10 cellular contexts compared by ENCODE assay signal in the genomic region with DNA sequence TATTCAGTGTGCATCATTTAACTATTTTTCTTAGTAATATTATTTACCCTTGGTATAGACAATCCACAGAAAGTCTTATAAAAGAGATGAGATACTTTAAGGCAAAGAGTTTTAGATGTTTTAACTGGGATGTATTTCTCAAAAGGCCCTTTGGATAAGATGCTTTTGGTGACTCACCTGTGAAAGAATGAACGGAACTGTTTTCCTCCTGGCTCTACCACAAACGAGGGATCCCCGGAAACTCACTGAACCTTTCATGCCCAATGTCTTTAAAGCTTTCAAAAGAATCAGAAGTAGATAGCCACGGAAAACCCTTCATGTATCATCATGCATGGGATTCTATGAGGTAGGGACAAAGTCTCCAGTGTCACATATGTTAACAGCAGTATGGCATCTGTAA. TPM values are rescaled to one million over a fixed set of nuclear protein-coding genes. Genes with fewer than 3 reads are reported as not detected.
DNase-seq lines count a peak whose midpoint lies in the region; ATAC-seq and TF ChIP-seq lines count a peak whose summit lies in the region.
"Had no signal": no experiment of that assay in that cellular context is flagged by ENCODE, and none has a peak within 500 bp of the region (broad histone marks: within the 10 kb centered on the region; RNA-seq: fewer than 3 reads in every experiment).

No MANE protein-coding gene starts in this region.

- TF ChIP-seq CTCF in WTC11 (IDR thresholded peaks at IDR 0.05) (no peak), hepatocyte (IDR thresholded peaks at IDR 0.05; ENCODE audit: poor library complexity) (no peak), stomach (IDR thresholded peaks at IDR 0.05) (no peak), testis (IDR thresholded peaks at IDR 0.05) (no peak)

- no peak overlapping the region for H2AFZ ChIP-seq in hepatocyte

- no peak for DNase-seq in activated naive CD4-positive, alpha-beta T cell treated with anti-CD3 and anti-CD28 coated beads, Interleukin-2, amount 10 ng/mL, durations not matched to agents 7 days and 5 days
- no peak for DNase-seq in activated naive CD4-positive, alpha-beta T cell treated with Interleukin-2 at 50 U/mL for 16 hours
- DNase-seq in WTC11 (ENCODE audit: low spot score) (no peak), hepatocyte (ENCODE audit: low spot score) (no peak), stomach (no peak), testis (no peak), SW 1271 (lab: John Stamatoyannopoulos, UW) (no peak)
- DNase-seq: activated CD4-positive, alpha-beta T cell treated with anti-CD3 and anti-CD28 coated beads, Interleukin-2, amount 50 U/mL, for 48 hours; NCI-H1048 had no signal

- H3K4me1 Mint-ChIP-seq in activated naive CD4-positive, alpha-beta T cell treated with anti-CD3 and anti-CD28 coated beads, Interleukin-2, amount 10 ng/mL, durations not matched to agents 7 days and 5 days = peaks cover 29% of the 10 kb centered on the region
- peaks cover 44% of the 10 kb centered on the region for H3K4me1 Mint-ChIP-seq in WTC11

- H3K4me2 ChIP-seq in hepatocyte = peak overlapping the region; percentile 91

- intact Hi-C loops in stomach (cut with DNase I; ENCODE audit: low total_unique reads) = loop anchor here (10.0 kb wide), 1 partner anchor 542 kb away; no protein-coding TSS in a partner anchor
- intact Hi-C loops in testis (cut with DNase I; ENCODE audit: low total_unique reads) = no loop called here

- no peak overlapping the region for H3K4me3 ChIP-seq in hepatocyte
- H3K4me3 ChIP-seq in stomach = peak overlapping the region in 3 of 4 donors; percentile 75 to 96 (median 84)
- H3K4me3 ChIP-seq in testis = no peak overlapping the region

- peak overlapping the region; percentile 100 for H3K4me3 Mint-ChIP-seq in activated naive CD4-positive, alpha-beta T cell treated with anti-CD3 and anti-CD28 coated beads, Interleukin-2, amount 10 ng/mL, durations not matched to agents 7 days and 5 days
- peak overlapping the region; percentile 98 for H3K4me3 Mint-ChIP-seq in WTC11

- H3K4me1 ChIP-seq in hepatocyte (ENCODE audit: insufficient read depth) (peaks cover 16% of the 10 kb centered on the region), stomach (peaks cover 12 to 51% (median 27%) of the 10 kb centered on the region in 4 donors), testis (peaks cover 4% of the 10 kb centered on the region)

- H3K79me2 ChIP-seq in hepatocyte = peaks cover 61% of the 10 kb centered on the region

- H4K20me1 ChIP-seq in hepatocyte (ENCODE audit: insufficient read depth, poor library complexity, severe bottlenecking) = no peaks in the 10 kb centered on the region

- WGBS in hepatocyte (ENCODE audit: low lambda C conversion rate, missing lambda C conversion rate) = 73% methylated on average over 4 of the region's 4 CpGs
- WGBS in stomach, 5 donors = 61 to 87% (median 68%) methylated on average over 4 of the region's 4 CpGs
- WGBS in testis, 2 donors = 65 to 70% methylated on average over 4 of the region's 4 CpGs

- peaks cover 19% of the 10 kb centered on the region for H3K27me3 Mint-ChIP-seq in activated naive CD4-positive, alpha-beta T cell treated with anti-CD3 and anti-CD28 coated beads, Interleukin-2, amount 10 ng/mL, durations not matched to agents 7 days and 5 days
- no peaks in the 10 kb centered on the region; the same call in 1 of the 2 replicates for H3K27me3 Mint-ChIP-seq in WTC11 (ENCODE audit: low read depth)

- H3K36me3 ChIP-seq in hepatocyte (replicated peaks; ENCODE audit: insufficient read depth, low read depth) (no peaks in the 10 kb centered on the region), stomach (no peaks in the 10 kb centered on the region), testis (ENCODE audit: low read depth, missing control alignments) (no peaks in the 10 kb centered on the region)

- ATAC-seq in WTC11 = no peak
- no peak for ATAC-seq in HG03196 (IDR thresholded peaks at IDR 0.05; ENCODE audit: unreplicated experiment)

- TF ChIP-seq POLR2A in stomach (IDR thresholded peaks at IDR 0.05) = no peak
- no peak for TF ChIP-seq POLR2A in testis (IDR thresholded peaks at IDR 0.05)

- peaks cover 27% of the 10 kb centered on the region for H3K36me3 Mint-ChIP-seq in activated naive CD4-positive, alpha-beta T cell treated with anti-CD3 and anti-CD28 coated beads, Interleukin-2, amount 10 ng/mL, durations not matched to agents 7 days and 5 days
- peaks cover 13% of the 10 kb centered on the region; the same call in 1 of the 2 replicates for H3K36me3 Mint-ChIP-seq in WTC11

- CTCF ChIA-PET in activated naive CD4-positive, alpha-beta T cell treated with anti-CD3 and anti-CD28 coated beads, Interleukin-2, amount 10 ng/mL, durations not matched to agents 7 days and 5 days (lab: Charles Lee) = no interaction called here
- CTCF ChIA-PET in WTC11 (lab: Charles Lee) = no interaction called here

- H3K9me2 ChIP-seq in hepatocyte (replicated peaks; ENCODE audit: insufficient read depth) = no peaks in the 10 kb centered on the region

- no peak overlapping the region for H3K27ac Mint-ChIP-seq in activated naive CD4-positive, alpha-beta T cell treated with anti-CD3 and anti-CD28 coated beads, Interleukin-2, amount 10 ng/mL, durations not matched to agents 7 days and 5 days
- H3K27ac Mint-ChIP-seq in WTC11 = no peak overlapping the region

- no peak overlapping the region for H3K27ac ChIP-seq in hepatocyte
- H3K27ac ChIP-seq in stomach = no peak overlapping the region
- no peak overlapping the region for H3K27ac ChIP-seq in testis

- H3K9me3 ChIP-seq in hepatocyte (ENCODE audit: low read depth) (peaks cover 9% of the 10 kb centered on the region), stomach (no peaks in the 10 kb centered on the region), testis (no peaks in the 10 kb centered on the region)

- POLR2A ChIA-PET in WTC11 (lab: Charles Lee) = no interaction called here

- peaks cover 14% of the 10 kb centered on the region for H3K9me3 Mint-ChIP-seq in activated naive CD4-positive, alpha-beta T cell treated with anti-CD3 and anti-CD28 coated beads, Interleukin-2, amount 10 ng/mL, durations not matched to agents 7 days and 5 days
- peaks cover 9% of the 10 kb centered on the region for H3K9me3 Mint-ChIP-seq in WTC11

- TF ChIP-seq EP300 in stomach (IDR thresholded peaks at IDR 0.05) = no peak

- H3K27me3 ChIP-seq in hepatocyte (no peaks in the 10 kb centered on the region), stomach (no peaks in the 10 kb centered on the region), testis (no peaks in the 10 kb centered on the region)

TF ChIP-seq in WTC11, 78 proteins besides CTCF, POLR2A, EP300 and RAD21:
- TF ChIP-seq, protein P1, sequence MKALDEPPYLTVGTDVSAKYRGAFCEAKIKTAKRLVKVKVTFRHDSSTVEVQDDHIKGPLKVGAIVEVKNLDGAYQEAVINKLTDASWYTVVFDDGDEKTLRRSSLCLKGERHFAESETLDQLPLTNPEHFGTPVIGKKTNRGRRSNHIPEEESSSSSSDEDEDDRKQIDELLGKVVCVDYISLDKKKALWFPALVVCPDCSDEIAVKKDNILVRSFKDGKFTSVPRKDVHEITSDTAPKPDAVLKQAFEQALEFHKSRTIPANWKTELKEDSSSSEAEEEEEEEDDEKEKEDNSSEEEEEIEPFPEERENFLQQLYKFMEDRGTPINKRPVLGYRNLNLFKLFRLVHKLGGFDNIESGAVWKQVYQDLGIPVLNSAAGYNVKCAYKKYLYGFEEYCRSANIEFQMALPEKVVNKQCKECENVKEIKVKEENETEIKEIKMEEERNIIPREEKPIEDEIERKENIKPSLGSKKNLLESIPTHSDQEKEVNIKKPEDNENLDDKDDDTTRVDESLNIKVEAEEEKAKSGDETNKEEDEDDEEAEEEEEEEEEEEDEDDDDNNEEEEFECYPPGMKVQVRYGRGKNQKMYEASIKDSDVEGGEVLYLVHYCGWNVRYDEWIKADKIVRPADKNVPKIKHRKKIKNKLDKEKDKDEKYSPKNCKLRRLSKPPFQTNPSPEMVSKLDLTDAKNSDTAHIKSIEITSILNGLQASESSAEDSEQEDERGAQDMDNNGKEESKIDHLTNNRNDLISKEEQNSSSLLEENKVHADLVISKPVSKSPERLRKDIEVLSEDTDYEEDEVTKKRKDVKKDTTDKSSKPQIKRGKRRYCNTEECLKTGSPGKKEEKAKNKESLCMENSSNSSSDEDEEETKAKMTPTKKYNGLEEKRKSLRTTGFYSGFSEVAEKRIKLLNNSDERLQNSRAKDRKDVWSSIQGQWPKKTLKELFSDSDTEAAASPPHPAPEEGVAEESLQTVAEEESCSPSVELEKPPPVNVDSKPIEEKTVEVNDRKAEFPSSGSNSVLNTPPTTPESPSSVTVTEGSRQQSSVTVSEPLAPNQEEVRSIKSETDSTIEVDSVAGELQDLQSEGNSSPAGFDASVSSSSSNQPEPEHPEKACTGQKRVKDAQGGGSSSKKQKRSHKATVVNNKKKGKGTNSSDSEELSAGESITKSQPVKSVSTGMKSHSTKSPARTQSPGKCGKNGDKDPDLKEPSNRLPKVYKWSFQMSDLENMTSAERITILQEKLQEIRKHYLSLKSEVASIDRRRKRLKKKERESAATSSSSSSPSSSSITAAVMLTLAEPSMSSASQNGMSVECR (CRISPR knock-in tag; IDR thresholded peaks at IDR 0.05; ENCODE audit: borderline replicate concordance) = no peak
- TF ChIP-seq SMAD4 (CRISPR knock-in tag; IDR thresholded peaks at IDR 0.05) (no peak), CREB1 (CRISPR knock-in tag; IDR thresholded peaks at IDR 0.05) (no peak)
- TF ChIP-seq, protein P2, sequence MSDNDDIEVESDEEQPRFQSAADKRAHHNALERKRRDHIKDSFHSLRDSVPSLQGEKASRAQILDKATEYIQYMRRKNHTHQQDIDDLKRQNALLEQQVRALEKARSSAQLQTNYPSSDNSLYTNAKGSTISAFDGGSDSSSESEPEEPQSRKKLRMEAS (CRISPR knock-in tag; IDR thresholded peaks at IDR 0.05) = no peak

RNA-seq across cellular contexts. Expression of gene ZNF782, which starts 1.6 kb away (rescaled TPM):
- total RNA-seq in WTC11 (2021) = 4.4 to 6.2 TPM (median 5.2 TPM) in 3 replicates
- 7.0 and 10.7 TPM in 2 replicates for total RNA-seq in hepatocyte
- polyA plus RNA-seq in hepatocyte = 3.5 and 4.0 TPM in 2 replicates
- total RNA-seq in stomach = 10 to 100 TPM; 10.7 to 32.7 (median 18.0) TPM
- 10 to 100 TPM in 1 of 3 donors, 1 to 10 TPM in 2; 1.2 to 25.8 (median 1.9) TPM for polyA plus RNA-seq in stomach
- total RNA-seq in testis = 10 to 100 TPM; 16.8 to 18.4 TPM
- polyA plus RNA-seq in testis (ENCODE audit: insufficient read depth, low read depth, low replicate concordance) = 5.1 TPM

Comparison
In these comparisons a context has a peak if more than half of its experiments do, and no peak if none do; other contexts are left out.
1. H3K4me3 ChIP-seq: peak in stomach (3 of 4); none in hepatocyte (single experiment) and testis (0 of 2).